ENCODE assay signal across 24 cellular contexts in the genomic region with DNA sequence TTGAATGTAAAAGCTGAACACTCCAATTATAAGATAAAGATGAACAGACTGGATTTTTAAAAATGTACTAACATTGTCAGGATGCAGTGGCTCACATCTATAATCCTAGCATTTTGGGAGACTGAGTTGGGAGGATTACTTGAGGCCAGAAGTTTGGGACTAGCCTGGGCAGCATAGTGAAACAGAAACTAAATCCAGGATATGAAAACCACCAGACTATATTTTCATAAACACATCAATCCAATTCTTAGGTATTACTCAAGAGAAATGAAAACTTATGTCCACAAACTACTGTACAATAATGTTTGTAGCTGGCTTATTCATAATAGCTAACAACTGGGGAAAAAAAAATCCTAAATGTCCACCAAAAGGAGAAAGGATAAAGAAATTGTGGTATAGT. TPM values are rescaled to one million over a fixed set of nuclear protein-coding genes. Genes with fewer than 3 reads are reported as not detected.
DNase-seq lines count a peak whose midpoint lies in the region; ATAC-seq and TF ChIP-seq lines count a peak whose summit lies in the region.
"Had no signal": no experiment of that assay in that cellular context is flagged by ENCODE, and none has a peak within 500 bp of the region (broad histone marks: within the 10 kb centered on the region; RNA-seq: fewer than 3 reads in every experiment).

No MANE protein-coding gene starts in this region.

- H3K4me1 Mint-ChIP-seq in CD8-positive, alpha-beta memory T cell, result peaks cover 10 to 14% (median 13%) of the 10 kb centered on the region in 3 donors
- peaks cover 12% of the 10 kb centered on the region for H3K4me1 Mint-ChIP-seq in T-helper 1 cell treated with Interleukin-12 subunit alpha and Interleukin-12 subunit beta and Interleukin-4 antibody, amounts not matched to agents 30 μg/mL and 1 μg/mL, for 36 hours (ENCODE audit: low read depth)
- H3K4me1 Mint-ChIP-seq in chondrocyte (ENCODE audit: low read depth) (peaks cover 7% of the 10 kb centered on the region), neural progenitor cell (no peaks in the 10 kb centered on the region)

- peak overlapping the region in 5 of 11 experiments; percentile 3 to 32 (median 12); a peak in 5 of 22 replicates for H3K27ac ChIP-seq in BLaER1 treated with 17β-estradiol and CSF1 and Interleukin-3, amounts not matched to agents 10 nM and 100 nM
- H3K27ac ChIP-seq in CD8-positive, alpha-beta memory T cell (ENCODE audit: low read depth, low read length), result no peak overlapping the region
- no peak overlapping the region for H3K27ac ChIP-seq in neural progenitor cell
- H3K27ac ChIP-seq: colonic mucosa, neutrophil, upper lobe of left lung, VCaP had no signal

- no peak for TF ChIP-seq CTCF in fibroblast of villous mesenchyme (IDR thresholded peaks at IDR 0.05; ENCODE audit: insufficient read depth, low read depth, low read length)
- no peak for TF ChIP-seq CTCF in chondrocyte (IDR thresholded peaks at IDR 0.05)
- no peak for TF ChIP-seq CTCF in neural progenitor cell (IDR thresholded peaks at IDR 0.05)

- H3K4me2 ChIP-seq in BLaER1 treated with 17β-estradiol and CSF1 and Interleukin-3, amounts not matched to agents 10 nM and 100 nM, result peak overlapping the region; percentile 10 to 36 (median 17); a peak in 10 of 22 replicates
- no peak overlapping the region for H3K4me2 ChIP-seq in neural progenitor cell

- peaks cover 5 to 7% of the 10 kb centered on the region in 2 donors for H3K27me3 Mint-ChIP-seq in CD8-positive, alpha-beta memory T cell
- peaks cover 22% of the 10 kb centered on the region for H3K27me3 Mint-ChIP-seq in T-helper 1 cell treated with Interleukin-12 subunit alpha and Interleukin-12 subunit beta and Interleukin-4 antibody, amounts not matched to agents 30 μg/mL and 1 μg/mL, for 36 hours (ENCODE audit: low read depth)
- H3K27me3 Mint-ChIP-seq in chondrocyte (ENCODE audit: low read depth), result no peaks in the 10 kb centered on the region
- no peaks in the 10 kb centered on the region for H3K27me3 Mint-ChIP-seq in neural progenitor cell (ENCODE audit: insufficient read depth, low read depth)
- H3K27me3 Mint-ChIP-seq: activated CD4-positive, alpha-beta memory T cell treated with anti-CD3 and anti-CD28 coated beads, Interleukin-2, amount 10 ng/mL, durations not matched to agents 7 days and 5 days; brain; stimulated activated naive CD8-positive, alpha-beta T cell treated with anti-CD3 and anti-CD28 coated beads, Interleukin-15, Interleukin-2, amounts not matched to agents 100 ng/mL and 50 ng/mL, for 24 hours had no signal

- no peak for DNase-seq in CD8-positive, alpha-beta memory T cell
- peak; percentile 18 for DNase-seq in fibroblast of villous mesenchyme (ENCODE audit: low read depth)
- no peak for DNase-seq in chondrocyte (ENCODE audit: low spot score)
- no peak for DNase-seq in neural progenitor cell (ENCODE audit: low spot score)
- DNase-seq: activated CD4-positive, alpha-beta memory T cell treated with anti-CD3 and anti-CD28 coated beads, Interleukin-2, amount 10 ng/mL, durations not matched to agents 7 days and 5 days; activated T-cell treated with anti-CD3 and anti-CD28 coated beads, Interleukin-2, amount 50 U/mL, for 4 hours; AML-193; colonic mucosa; EL; heart right ventricle; NCI-H1436 treated with DMSO at 0.1 percent for 48 hours; NCI-H748 treated with DMSO at 0.1 percent for 48 hours; SHP77; stimulated activated CD4-positive, alpha-beta T cell treated with anti-CD3 and anti-CD28 coated beads, Interleukin-4, amount 100 ng/mL, for 1 hour; upper lobe of left lung had no signal

- no peaks in the 10 kb centered on the region for H3K27me3 ChIP-seq in BLaER1 treated with 17β-estradiol and CSF1 and Interleukin-3, amounts not matched to agents 10 nM and 100 nM
- H3K27me3 ChIP-seq in CD8-positive, alpha-beta memory T cell (ENCODE audit: insufficient read depth, low read length, poor library complexity, severe bottlenecking), result no peaks in the 10 kb centered on the region
- no peaks in the 10 kb centered on the region for H3K27me3 ChIP-seq in neural progenitor cell
- H3K27me3 ChIP-seq: colonic mucosa, heart right ventricle, neutrophil, upper lobe of left lung had no signal

- peak overlapping the region in 5 of 7 donors; percentile 14 to 85 (median 53) for H3K4me3 Mint-ChIP-seq in CD8-positive, alpha-beta memory T cell
- H3K4me3 Mint-ChIP-seq in T-helper 1 cell treated with Interleukin-12 subunit alpha and Interleukin-12 subunit beta and Interleukin-4 antibody, amounts not matched to agents 30 μg/mL and 1 μg/mL, for 36 hours, result no peak overlapping the region
- H3K4me3 Mint-ChIP-seq in chondrocyte (ENCODE audit: unreplicated experiment), result no peak overlapping the region
- H3K4me3 Mint-ChIP-seq in neural progenitor cell, result no peak overlapping the region
- H3K4me3 Mint-ChIP-seq: activated CD4-positive, alpha-beta memory T cell treated with anti-CD3 and anti-CD28 coated beads, Interleukin-2, amount 10 ng/mL, durations not matched to agents 7 days and 5 days; activated T-cell treated with anti-CD3 and anti-CD28 coated beads, Interleukin-2, amount 50 U/mL, for 4 hours; brain; stimulated activated naive CD8-positive, alpha-beta T cell treated with anti-CD3 and anti-CD28 coated beads, Interleukin-15, Interleukin-2, amounts not matched to agents 100 ng/mL and 50 ng/mL, for 24 hours had no signal

- peaks cover 0 to 13% (median 0%) of the 10 kb centered on the region in 11 experiments; a peak in 2 of 22 replicates for H3K9me3 ChIP-seq in BLaER1 treated with 17β-estradiol and CSF1 and Interleukin-3, amounts not matched to agents 10 nM and 100 nM (replicated peaks in 1 of 11)
- no peaks in the 10 kb centered on the region for H3K9me3 ChIP-seq in CD8-positive, alpha-beta memory T cell (ENCODE audit: low read length)
- H3K9me3 ChIP-seq in neural progenitor cell (ENCODE audit: low read depth), result no peaks in the 10 kb centered on the region
- H3K9me3 ChIP-seq: colonic mucosa, heart right ventricle, neutrophil, upper lobe of left lung had no signal

- no peak overlapping the region for H3K4me3 ChIP-seq in BLaER1 treated with 17β-estradiol and CSF1 and Interleukin-3, amounts not matched to agents 10 nM and 100 nM
- no peak overlapping the region for H3K4me3 ChIP-seq in CD8-positive, alpha-beta memory T cell (ENCODE audit: low read length)
- H3K4me3 ChIP-seq in fibroblast of villous mesenchyme (ENCODE audit: low read depth, low read length) (no peak overlapping the region), neural progenitor cell (no peak overlapping the region)
- H3K4me3 ChIP-seq: colonic mucosa, heart right ventricle, upper lobe of left lung had no signal

- H3K36me3 ChIP-seq in BLaER1 treated with 17β-estradiol and CSF1 and Interleukin-3, amounts not matched to agents 10 nM and 100 nM, result no peaks in the 10 kb centered on the region
- no peaks in the 10 kb centered on the region for H3K36me3 ChIP-seq in CD8-positive, alpha-beta memory T cell (ENCODE audit: insufficient read depth, low read length)
- H3K36me3 ChIP-seq in neural progenitor cell, result no peaks in the 10 kb centered on the region
- H3K36me3 ChIP-seq: colonic mucosa, heart right ventricle, neutrophil, upper lobe of left lung had no signal

- H3K36me3 Mint-ChIP-seq in CD8-positive, alpha-beta memory T cell, result peaks cover 0 to 8% (median 0%) of the 10 kb centered on the region in 3 donors
- H3K36me3 Mint-ChIP-seq in T-helper 1 cell treated with Interleukin-12 subunit alpha and Interleukin-12 subunit beta and Interleukin-4 antibody, amounts not matched to agents 30 μg/mL and 1 μg/mL, for 36 hours (ENCODE audit: low read depth), result peaks cover 2% of the 10 kb centered on the region
- peaks cover 3% of the 10 kb centered on the region for H3K36me3 Mint-ChIP-seq in chondrocyte (ENCODE audit: low read depth)
- no peaks in the 10 kb centered on the region for H3K36me3 Mint-ChIP-seq in neural progenitor cell
- H3K36me3 Mint-ChIP-seq: brain had no signal

- H3K27ac Mint-ChIP-seq in CD8-positive, alpha-beta memory T cell, result peak overlapping the region in 6 of 8 donors; percentile 15 to 64 (median 59)
- H3K27ac Mint-ChIP-seq in T-helper 1 cell treated with Interleukin-12 subunit alpha and Interleukin-12 subunit beta and Interleukin-4 antibody, amounts not matched to agents 30 μg/mL and 1 μg/mL, for 36 hours, result peak overlapping the region; percentile 5
- no peak overlapping the region for H3K27ac Mint-ChIP-seq in chondrocyte (ENCODE audit: unreplicated experiment)
- no peak overlapping the region for H3K27ac Mint-ChIP-seq in neural progenitor cell
- H3K27ac Mint-ChIP-seq: activated CD4-positive, alpha-beta memory T cell treated with anti-CD3 and anti-CD28 coated beads, Interleukin-2, amount 10 ng/mL, durations not matched to agents 7 days and 5 days; activated naive CD4-positive, alpha-beta T cell treated with anti-CD3 and anti-CD28 coated beads, Interleukin-2, amount 50 U/mL, for 72 hours; brain; stimulated activated naive CD8-positive, alpha-beta T cell treated with anti-CD3 and anti-CD28 coated beads, Interleukin-15, Interleukin-2, amounts not matched to agents 100 ng/mL and 50 ng/mL, for 24 hours had no signal

- H2AFZ ChIP-seq in neural progenitor cell (replicated peaks), result no peak overlapping the region

- H3K9me3 Mint-ChIP-seq in CD8-positive, alpha-beta memory T cell, result peaks cover 0 to 2% (median 0%) of the 10 kb centered on the region in 5 donors
- H3K9me3 Mint-ChIP-seq in T-helper 1 cell treated with Interleukin-12 subunit alpha and Interleukin-12 subunit beta and Interleukin-4 antibody, amounts not matched to agents 30 μg/mL and 1 μg/mL, for 36 hours, result no peaks in the 10 kb centered on the region
- H3K9me3 Mint-ChIP-seq in chondrocyte (ENCODE audit: low read depth) (no peaks in the 10 kb centered on the region), neural progenitor cell (no peaks in the 10 kb centered on the region)
- H3K9me3 Mint-ChIP-seq: activated CD4-positive, alpha-beta memory T cell treated with anti-CD3 and anti-CD28 coated beads, Interleukin-2, amount 10 ng/mL, durations not matched to agents 7 days and 5 days; activated naive CD4-positive, alpha-beta T cell treated with anti-CD3 and anti-CD28 coated beads, Interleukin-2, amount 50 U/mL, for 72 hours; activated T-cell treated with anti-CD3 and anti-CD28 coated beads, Interleukin-2, amount 50 U/mL, for 4 hours; stimulated activated naive CD8-positive, alpha-beta T cell treated with anti-CD3 and anti-CD28 coated beads, Interleukin-15, Interleukin-2, amounts not matched to agents 100 ng/mL and 50 ng/mL, for 24 hours had no signal

- POLR2A ChIA-PET in CD8-positive, alpha-beta memory T cell (lab: Charles Lee), result no interaction called here

- ATAC-seq in GM21360 (IDR thresholded peaks at IDR 0.05; ENCODE audit: unreplicated experiment), result no peak
- ATAC-seq: activated naive CD4-positive, alpha-beta T cell treated with anti-CD3 and anti-CD28 coated beads, Interleukin-2, amount 50 U/mL, for 72 hours; activated T-cell treated with anti-CD3 and anti-CD28 coated beads, Interleukin-2, amount 50 U/mL, for 4 hours; HCT116; heart right ventricle had no signal

- H3F3A ChIP-seq in neural progenitor cell (ENCODE audit: low read depth), result no peaks in the 10 kb centered on the region

- no peak overlapping the region for H3K9ac ChIP-seq in BLaER1 treated with 17β-estradiol and CSF1 and Interleukin-3, amounts not matched to agents 10 nM and 100 nM
- no peak overlapping the region for H3K9ac ChIP-seq in neural progenitor cell

- CTCF ChIA-PET in CD8-positive, alpha-beta memory T cell (lab: Charles Lee), result no interaction called here

- H3K4me1 ChIP-seq in BLaER1 treated with 17β-estradiol and CSF1 and Interleukin-3, amounts not matched to agents 10 nM and 100 nM, result peaks cover 3 to 20% (median 6%) of the 10 kb centered on the region in 10 experiments; a peak in 13 of 20 replicates
- H3K4me1 ChIP-seq in CD8-positive, alpha-beta memory T cell (ENCODE audit: insufficient read depth, low read length), result peaks cover 7% of the 10 kb centered on the region
- H3K4me1 ChIP-seq in neural progenitor cell, result no peaks in the 10 kb centered on the region
- H3K4me1 ChIP-seq: colonic mucosa, upper lobe of left lung had no signal

- no peaks in the 10 kb centered on the region for H3K79me2 ChIP-seq in neural progenitor cell (ENCODE audit: low read depth)

- no peaks in the 10 kb centered on the region for H4K20me1 ChIP-seq in BLaER1 treated with 17β-estradiol and CSF1 and Interleukin-3, amounts not matched to agents 10 nM and 100 nM
- no peaks in the 10 kb centered on the region for H4K20me1 ChIP-seq in neural progenitor cell (ENCODE audit: low read depth)

RNA-seq across cellular contexts. Expression of a gene that starts 26.8 kb away (rescaled TPM):
- total RNA-seq in CD8-positive, alpha-beta memory T cell, result 10 to 100 TPM; 32.8 to 34.1 TPM
- 13.5 TPM for polyA plus RNA-seq in CD8-positive, alpha-beta memory T cell
- total RNA-seq in fibroblast of villous mesenchyme (20.9 and 28.5 TPM in 2 replicates), chondrocyte (18.6 to 21.5 TPM (median 20.7 TPM) in 3 replicates), neural progenitor cell (ENCODE audit: low replicate concordance) (33.2 and 60.7 TPM in 2 replicates)

Comparison
In these comparisons a context has a peak if more than half of its experiments do, and no peak if none do; other contexts are left out.
1. H3K27ac Mint-ChIP-seq: peak in CD8-positive, alpha-beta memory T cell (6 of 8) and T-helper 1 cell treated with Interleukin-12 subunit alpha and Interleukin-12 subunit beta and Interleukin-4 antibody, amounts not matched to agents 30 μg/mL and 1 μg/mL, for 36 hours (single experiment); none in chondrocyte (single experiment) and neural progenitor cell (single experiment).
2. H3K4me3 Mint-ChIP-seq: peak in CD8-positive, alpha-beta memory T cell (5 of 7); none in T-helper 1 cell treated with Interleukin-12 subunit alpha and Interleukin-12 subunit beta and Interleukin-4 antibody, amounts not matched to agents 30 μg/mL and 1 μg/mL, for 36 hours (single experiment), chondrocyte (single experiment) and neural progenitor cell (single experiment).